20 cellular contexts compared by ENCODE assay signal in genomic region chr18:57534535-57534934, GRCh38.
"Had no signal": no experiment of that assay in that cellular context is flagged by ENCODE, and none has a peak within 500 bp of the region (broad histone marks: within the 10 kb centered on the region; RNA-seq: fewer than 3 reads in every experiment).

No MANE protein-coding gene starts in this region.

- H3K4me3 ChIP-seq: cardiac muscle cell, mucosa of descending colon, ovary, thoracic aorta, upper lobe of right lung had no signal

- H3K27me3 Mint-ChIP-seq: activated CD8-positive, alpha-beta T cell treated with anti-CD3 and anti-CD28 coated beads for 36 hours had no signal

- H3K27ac ChIP-seq: ovary, thoracic aorta, upper lobe of right lung had no signal

- H3K4me1 ChIP-seq: upper lobe of right lung had no signal

- DNase-seq: activated B cell treated with CpG ODN at 0.5 μM for 24 hours; activated CD4-positive, alpha-beta T cell treated with anti-CD3 and anti-CD28 coated beads for 48 hours; activated CD8-positive, alpha-beta T cell treated with anti-CD3 and anti-CD28 coated beads for 36 hours; activated naive CD4-positive, alpha-beta T cell; activated naive CD8-positive, alpha-beta T cell treated with anti-CD3 and anti-CD28 coated beads, Interleukin-2, amount 10 ng/mL, durations not matched to agents 7 days and 5 days; activated T-cell treated with anti-CD3 and anti-CD28 coated beads, Interleukin-2, amount 50 U/mL, for 1 hour; amygdala; endodermal cell; head of caudate nucleus; mesenchymal stem cell; mucosa of descending colon; naive B cell; ovary; stimulated activated naive B cell treated with anti-CD40 and anti-IgM and Interleukin-4, amounts not matched to agents 10 μg/mL and 1 μg/mL and 100 μg/mL, for 72 hours; upper lobe of right lung had no signal

- H3K27me3 ChIP-seq: cardiac muscle cell, ovary, upper lobe of right lung had no signal

- H3K36me3 ChIP-seq: cardiac muscle cell, ovary, thoracic aorta, upper lobe of right lung had no signal

- H3K4me3 Mint-ChIP-seq: activated B cell treated with CpG ODN at 0.5 μM for 24 hours; activated CD8-positive, alpha-beta T cell treated with anti-CD3 and anti-CD28 coated beads for 36 hours; activated naive CD8-positive, alpha-beta T cell treated with anti-CD3 and anti-CD28 coated beads, Interleukin-2, amount 10 ng/mL, durations not matched to agents 7 days and 5 days; activated T-helper 17 cell treated with anti-CD3 and anti-CD28 coated beads, Interleukin-2, amount 50 U/mL, for 72 hours; endodermal cell; stimulated activated naive B cell treated with anti-CD40 and anti-IgM and Interleukin-4, amounts not matched to agents 10 μg/mL and 1 μg/mL and 100 μg/mL, for 72 hours; T-helper 2 cell treated with Interferon-gamma antibody and Interleukin-4, amounts not matched to agents 5 μg/mL and 100 μg/mL, for 36 hours had no signal

- FAIRE-seq: TTC549 had no signal

- H3K9me3 Mint-ChIP-seq: activated B cell treated with CpG ODN at 0.5 μM for 24 hours; activated CD8-positive, alpha-beta T cell treated with anti-CD3 and anti-CD28 coated beads for 36 hours; activated naive CD8-positive, alpha-beta T cell treated with anti-CD3 and anti-CD28 coated beads, Interleukin-2, amount 10 ng/mL, durations not matched to agents 7 days and 5 days; activated T-helper 17 cell treated with anti-CD3 and anti-CD28 coated beads, Interleukin-2, amount 50 U/mL, for 72 hours; endodermal cell; naive B cell; stimulated activated naive B cell treated with anti-CD40 and anti-IgM and Interleukin-4, amounts not matched to agents 10 μg/mL and 1 μg/mL and 100 μg/mL, for 72 hours; T-helper 2 cell treated with Interferon-gamma antibody and Interleukin-4, amounts not matched to agents 5 μg/mL and 100 μg/mL, for 36 hours had no signal

- H3K9me3 ChIP-seq: mucosa of descending colon, ovary, thoracic aorta, upper lobe of right lung had no signal

- H3K27ac Mint-ChIP-seq: activated B cell treated with CpG ODN at 0.5 μM for 24 hours; activated CD8-positive, alpha-beta T cell treated with anti-CD3 and anti-CD28 coated beads for 36 hours; activated naive CD8-positive, alpha-beta T cell treated with anti-CD3 and anti-CD28 coated beads, Interleukin-2, amount 10 ng/mL, durations not matched to agents 7 days and 5 days; activated T-helper 17 cell treated with anti-CD3 and anti-CD28 coated beads, Interleukin-2, amount 50 U/mL, for 72 hours; endodermal cell; stimulated activated naive B cell treated with anti-CD40 and anti-IgM and Interleukin-4, amounts not matched to agents 10 μg/mL and 1 μg/mL and 100 μg/mL, for 72 hours; T-helper 2 cell treated with Interferon-gamma antibody and Interleukin-4, amounts not matched to agents 5 μg/mL and 100 μg/mL, for 36 hours had no signal

- H3K36me3 Mint-ChIP-seq: activated naive CD8-positive, alpha-beta T cell treated with anti-CD3 and anti-CD28 coated beads, Interleukin-2, amount 10 ng/mL, durations not matched to agents 7 days and 5 days; naive B cell; stimulated activated naive B cell treated with anti-CD40 and anti-IgM and Interleukin-4, amounts not matched to agents 10 μg/mL and 1 μg/mL and 100 μg/mL, for 72 hours had no signal

- H3K4me1 Mint-ChIP-seq: activated B cell treated with CpG ODN at 0.5 μM for 24 hours; activated naive CD8-positive, alpha-beta T cell treated with anti-CD3 and anti-CD28 coated beads, Interleukin-2, amount 10 ng/mL, durations not matched to agents 7 days and 5 days; activated T-helper 17 cell treated with anti-CD3 and anti-CD28 coated beads, Interleukin-2, amount 50 U/mL, for 72 hours; naive B cell; stimulated activated naive B cell treated with anti-CD40 and anti-IgM and Interleukin-4, amounts not matched to agents 10 μg/mL and 1 μg/mL and 100 μg/mL, for 72 hours had no signal
